In genomic region chr3:8848696-8849131, GRCh38 we compare ENCODE assay signal across 17 cellular contexts.
DNase-seq lines count a peak whose midpoint lies in the region; ATAC-seq, FAIRE-seq and TF ChIP-seq lines count a peak whose summit lies in the region.
"Had no signal": no experiment of that assay in that cellular context is flagged by ENCODE, and none has a peak within 500 bp of the region (broad histone marks: within the 10 kb centered on the region; RNA-seq: fewer than 3 reads in every experiment).

No MANE protein-coding gene starts in this region.

- dilution Hi-C loops in endothelial cell of umbilical vein (cut with MboI; ENCODE audit: extremely low pct_ligation_motif_present, low sequenced_read_pairs), result no loop called here

- no peaks in the 10 kb centered on the region for H3K36me3 ChIP-seq in RWPE2 (ENCODE audit: low read depth)
- H3K36me3 ChIP-seq in endothelial cell of umbilical vein (ENCODE audit: control insufficient read depth in 2 of 2, extremely low read depth in 1 of 2, insufficient read depth in 2 of 2, low read length in 2 of 2), result no peaks in the 10 kb centered on the region
- H3K36me3 ChIP-seq: colonic mucosa, transverse colon had no signal

- no peak for TF ChIP-seq POLR2A in endothelial cell of umbilical vein (IDR thresholded peaks at IDR 0.05; ENCODE audit: low read depth, low read length)

- H3K9ac ChIP-seq in endothelial cell of umbilical vein (replicated peaks; ENCODE audit: extremely low read depth, insufficient read depth, low read length), result no peak overlapping the region
- H3K9ac ChIP-seq: BLaER1 had no signal

- no peaks in the 10 kb centered on the region for H3K27me3 ChIP-seq in RWPE2 (ENCODE audit: insufficient read depth, poor library complexity, severe bottlenecking)
- H3K27me3 ChIP-seq in endothelial cell of umbilical vein (ENCODE audit: control insufficient read depth in 2 of 2, insufficient read depth in 2 of 2, low read length in 2 of 2), result no peaks in the 10 kb centered on the region
- H3K27me3 ChIP-seq: BLaER1, colonic mucosa, transverse colon had no signal

- DNase-seq in AG20443 (ENCODE audit: low spot score) (peak; percentile 23), RWPE2 (ENCODE audit: low spot score) (no peak), endothelial cell of umbilical vein (ENCODE audit: low read depth, low spot score) (peak; percentile 46), lung microvascular endothelial cell (ENCODE audit: low read depth in 2 of 2) (peak; percentile 23 to 73), HuH-7 (ENCODE audit: low spot score) (no peak), ecto neural progenitor cell (ENCODE audit: low spot score) (no peak)
- DNase-seq: activated T-cell treated with anti-CD3 and anti-CD28 coated beads for 4 hours; colonic mucosa; NCI-H1092; NCI-H510A treated with DMSO at 0.1 percent for 48 hours; stimulated activated CD4-positive, alpha-beta T cell treated with anti-CD3 and anti-CD28 coated beads, Interleukin-2, amount 100 ng/mL, for 48 hours; transverse colon had no signal

- intact Hi-C loops in endothelial cell of umbilical vein (cut with micrococcal nuclease), result no loop called here

- no peaks in the 10 kb centered on the region for H4K20me1 ChIP-seq in endothelial cell of umbilical vein (replicated peaks; ENCODE audit: control insufficient read depth, extremely low read depth, insufficient read depth, low read length)
- H4K20me1 ChIP-seq: BLaER1 had no signal

- POLR2A ChIA-PET in endothelial cell of umbilical vein (lab: Charles Lee), result no interaction called here

- TF ChIP-seq CTCF in RWPE2 (IDR thresholded peaks at IDR 0.05; ENCODE audit: poor library complexity, severe bottlenecking) (no peak), endothelial cell of umbilical vein (IDR thresholded peaks at IDR 0.05; ENCODE audit: extremely low read depth in 1 of 2, insufficient read depth in 1 of 2, low read depth in 1 of 2, low read length in 2 of 2) (no peak)

- H3K4me3 ChIP-seq in RWPE2 (ENCODE audit: severe bottlenecking), result no peak overlapping the region
- no peak overlapping the region for H3K4me3 ChIP-seq in endothelial cell of umbilical vein (replicated peaks in 1 of 3; ENCODE audit: insufficient read depth in 1 of 3, low read depth in 1 of 3, low read length in 3 of 3)
- H3K4me3 ChIP-seq: BLaER1, colonic mucosa, transverse colon had no signal

- H3K4me2 ChIP-seq in endothelial cell of umbilical vein (ENCODE audit: insufficient read depth, low read length), result no peak overlapping the region
- H3K4me2 ChIP-seq: BLaER1 had no signal

- CTCF ChIA-PET in endothelial cell of umbilical vein (lab: Charles Lee), result interaction anchor here (0.5 to 1.2 kb wide), 3 partner anchors 8 to 79 kb away, joined by 3 to 4 read pairs (median 4); partner anchors contain the start of gene OXTR

- no TSS peak for BruUV-seq in endothelial cell of umbilical vein (replicated peaks; lab: Mats Ljungman, UMichigan)

- H3K27ac ChIP-seq in RWPE2 (ENCODE audit: poor library complexity, severe bottlenecking) (peak overlapping the region; percentile 7), endothelial cell of umbilical vein (ENCODE audit: insufficient read depth, low read depth, low read length) (peak overlapping the region; percentile 1)
- H3K27ac ChIP-seq: BLaER1, colonic mucosa, transverse colon had no signal

- no peak overlapping the region for H2AFZ ChIP-seq in endothelial cell of umbilical vein (ENCODE audit: low read depth, low read length)

- no peaks in the 10 kb centered on the region for H3K9me1 ChIP-seq in endothelial cell of umbilical vein (replicated peaks; ENCODE audit: control insufficient read depth, extremely low read depth, insufficient read depth, low read length)

- peak; percentile 70 for FAIRE-seq in endothelial cell of umbilical vein (lab: Jason Lieb, UNC)
- FAIRE-seq: frontal cortex had no signal

- H3K9me3 ChIP-seq in RWPE2 (ENCODE audit: severe bottlenecking), result no peaks in the 10 kb centered on the region
- H3K9me3 ChIP-seq in endothelial cell of umbilical vein (replicated peaks; ENCODE audit: control insufficient read depth, insufficient read depth, low read length), result no peaks in the 10 kb centered on the region
- H3K9me3 ChIP-seq: BLaER1, colonic mucosa, transverse colon had no signal

- no peaks in the 10 kb centered on the region for H3K79me2 ChIP-seq in endothelial cell of umbilical vein (ENCODE audit: control insufficient read depth, insufficient read depth, low read length)

- peaks cover 25% of the 10 kb centered on the region for H3K4me1 ChIP-seq in RWPE2 (ENCODE audit: insufficient read depth, poor library complexity, severe bottlenecking)
- peaks cover 17% of the 10 kb centered on the region for H3K4me1 ChIP-seq in endothelial cell of umbilical vein (ENCODE audit: control insufficient read depth, extremely low read depth, insufficient read depth, low read length)
- H3K4me1 ChIP-seq: BLaER1, colonic mucosa, transverse colon had no signal

- peak; percentile 40; the same call in 1 of the 3 replicates for ATAC-seq in RWPE2 (ENCODE audit: low read depth)
- ATAC-seq in HG03196 (IDR thresholded peaks at IDR 0.05; ENCODE audit: unreplicated experiment), result no peak
- ATAC-seq in HG02588 (IDR thresholded peaks at IDR 0.05; ENCODE audit: unreplicated experiment), result no peak
- ATAC-seq: Panc1 had no signal

TF ChIP-seq in endothelial cell of umbilical vein, 7 proteins besides CTCF, POLR2A, EP300 and RAD21:
- peak; percentile 48 for TF ChIP-seq MAX (IDR thresholded peaks at IDR 0.05; ENCODE audit: insufficient read depth, insufficient read length)
- TF ChIP-seq GATA2 (IDR thresholded peaks at IDR 0.05; ENCODE audit: insufficient read depth, insufficient read length, low read depth, low read length), result no peak
- peak; percentile 12 for TF ChIP-seq FOS (IDR thresholded peaks at IDR 0.05; ENCODE audit: borderline replicate concordance, insufficient read depth, low read length)
- TF ChIP-seq JUN (IDR thresholded peaks at IDR 0.05; ENCODE audit: borderline replicate concordance, insufficient read depth, insufficient read length, low read depth), result no peak
- no peak for TF ChIP-seq EZH2 (IDR thresholded peaks at IDR 0.05; ENCODE audit: borderline replicate concordance, low read depth, low read length, severe bottlenecking)

Comparison
In these comparisons a context has a peak if more than half of its experiments do, and no peak if none do; other contexts are left out.
1. DNase-seq: peak in AG20443 (single experiment), endothelial cell of umbilical vein (single experiment) and lung microvascular endothelial cell (2 of 2); none in RWPE2 (single experiment), HuH-7 (single experiment) and ecto neural progenitor cell (single experiment).